Comparison of ENCODE assay signal across 9 cellular contexts in genomic region chr4:10554694-10555093, GRCh38.
DNase-seq lines count a peak whose midpoint lies in the region; ATAC-seq and TF ChIP-seq lines count a peak whose summit lies in the region.
"Had no signal": no experiment of that assay in that cellular context is flagged by ENCODE, and none has a peak within 500 bp of the region (broad histone marks: within the 10 kb centered on the region; RNA-seq: fewer than 3 reads in every experiment).

No MANE protein-coding gene starts in this region.

- ATAC-seq in DND-41 (ENCODE audit: insufficient read depth, low read depth) (peak; percentile 77), GM21526 (IDR thresholded peaks at IDR 0.05; ENCODE audit: low FRiP score, unreplicated experiment) (peak; percentile 83), PC-3 (peak; percentile 54)
- peak; percentile 52 to 74 for ATAC-seq in activated naive CD4-positive, alpha-beta T cell treated with anti-CD3 and anti-CD28 coated beads, Interleukin-2, amount 50 U/mL, for 72 hours

- no peak overlapping the region for H2AFZ ChIP-seq in DND-41 (ENCODE audit: low read depth, low read length)
- H2AFZ ChIP-seq in PC-3 (ENCODE audit: low read length), result no peak overlapping the region

- H4K20me1 ChIP-seq in DND-41 (ENCODE audit: insufficient read depth, low read length) (no peaks in the 10 kb centered on the region), PC-3 (ENCODE audit: low read length) (no peaks in the 10 kb centered on the region)

- TF ChIP-seq EP300 in Ishikawa (IDR thresholded peaks at IDR 0.05; ENCODE audit: borderline replicate concordance), result no peak

- H3K4me2 ChIP-seq in DND-41 (ENCODE audit: insufficient read depth, low read length) (no peak overlapping the region), PC-3 (ENCODE audit: low read length) (no peak overlapping the region)

- TF ChIP-seq RAD21 in Ishikawa (IDR thresholded peaks at IDR 0.05; ENCODE audit: low read depth), result peak; percentile 66

- POLR2A ChIA-PET in PC-3 (lab: Charles Lee; ENCODE audit: unreplicated experiment), result no interaction called here

- H3K9me3 ChIP-seq in DND-41 (ENCODE audit: insufficient read depth, low read length, severe bottlenecking) (no peaks in the 10 kb centered on the region), PC-3 (ENCODE audit: low read length) (no peaks in the 10 kb centered on the region)

- H3K9ac ChIP-seq in DND-41 (ENCODE audit: low read depth, low read length) (no peak overlapping the region), PC-3 (ENCODE audit: low read length) (no peak overlapping the region)

- H3K36me3 ChIP-seq in DND-41 (ENCODE audit: insufficient read depth, low read length) (no peaks in the 10 kb centered on the region), PC-3 (ENCODE audit: low read depth, low read length) (no peaks in the 10 kb centered on the region)

- H3K4me1 ChIP-seq in DND-41 (ENCODE audit: insufficient read depth, low read length), result no peaks in the 10 kb centered on the region
- no peaks in the 10 kb centered on the region for H3K4me1 ChIP-seq in PC-3 (ENCODE audit: insufficient read depth, low read length)

- intact Hi-C loops in PC-3 (cut with micrococcal nuclease), result no loop called here

- TF ChIP-seq CTCF in DND-41 (IDR thresholded peaks at IDR 0.05; ENCODE audit: borderline replicate concordance, extremely low read depth, low read length, poor library complexity, severe bottlenecking) (peak; percentile 87), PC-3 (conservative IDR thresholded peaks at IDR 0.05; ENCODE audit: low read depth, low read length) (peak; percentile 79), glutamatergic neuron (IDR thresholded peaks at IDR 0.05; ENCODE audit: partially characterized antibody, unreplicated experiment) (peak; percentile 81), progenitor cell of endocrine pancreas (IDR thresholded peaks at IDR 0.05; ENCODE audit: unreplicated experiment) (peak; percentile 90)

- no peaks in the 10 kb centered on the region for H3K4me1 Mint-ChIP-seq in glutamatergic neuron (ENCODE audit: low read depth, unreplicated experiment)
- H3K4me1 Mint-ChIP-seq in progenitor cell of endocrine pancreas (ENCODE audit: low read depth), result no peaks in the 10 kb centered on the region

- no peaks in the 10 kb centered on the region for H3K36me3 Mint-ChIP-seq in activated naive CD4-positive, alpha-beta T cell treated with anti-CD3 and anti-CD28 coated beads, Interleukin-2, amount 50 U/mL, for 72 hours
- H3K36me3 Mint-ChIP-seq in glutamatergic neuron (ENCODE audit: unreplicated experiment) (no peaks in the 10 kb centered on the region), progenitor cell of endocrine pancreas (ENCODE audit: insufficient read depth) (no peaks in the 10 kb centered on the region)
- H3K36me3 Mint-ChIP-seq: activated naive CD4-positive, alpha-beta T cell treated with anti-CD3 and anti-CD28 coated beads, Interleukin-2, amount 50 U/mL, for 24 hours had no signal

- DNase-seq in DND-41 (peak; percentile 49), PC-3 (peak; percentile 77), glutamatergic neuron (peak; percentile 48), progenitor cell of endocrine pancreas (ENCODE audit: low spot score, unreplicated experiment) (peak; percentile 36), cortex of kidney (lab: John Stamatoyannopoulos, UW) (no peak)
- DNase-seq in activated naive CD4-positive, alpha-beta T cell treated with anti-CD3 and anti-CD28 coated beads, Interleukin-2, amount 50 U/mL, for 72 hours (ENCODE audit: low spot score in 2 of 2), result peak in 1 of 2 donors; percentile 57

- no peaks in the 10 kb centered on the region for H3K27me3 Mint-ChIP-seq in glutamatergic neuron (ENCODE audit: unreplicated experiment)
- peaks cover 9% of the 10 kb centered on the region for H3K27me3 Mint-ChIP-seq in progenitor cell of endocrine pancreas

- H3K9me3 Mint-ChIP-seq in activated naive CD4-positive, alpha-beta T cell treated with anti-CD3 and anti-CD28 coated beads, Interleukin-2, amount 50 U/mL, for 72 hours, result no peaks in the 10 kb centered on the region
- H3K9me3 Mint-ChIP-seq in glutamatergic neuron (ENCODE audit: unreplicated experiment) (no peaks in the 10 kb centered on the region), progenitor cell of endocrine pancreas (ENCODE audit: low read depth) (no peaks in the 10 kb centered on the region)
- H3K9me3 Mint-ChIP-seq: activated naive CD4-positive, alpha-beta T cell treated with anti-CD3 and anti-CD28 coated beads, Interleukin-2, amount 50 U/mL, for 24 hours had no signal

- H3K4me3 ChIP-seq in DND-41 (ENCODE audit: low read depth in 1 of 2, low read length in 2 of 2) (no peak overlapping the region), PC-3 (ENCODE audit: low read length) (no peak overlapping the region)

- H3K79me2 ChIP-seq in DND-41 (ENCODE audit: insufficient read depth, low read length) (no peaks in the 10 kb centered on the region), PC-3 (ENCODE audit: low read length) (no peaks in the 10 kb centered on the region)

- H3F3A ChIP-seq in PC-3 (ENCODE audit: low read length, unreplicated experiment), result no peaks in the 10 kb centered on the region

- no peak overlapping the region for H3K4me3 Mint-ChIP-seq in glutamatergic neuron (ENCODE audit: unreplicated experiment)
- H3K4me3 Mint-ChIP-seq in progenitor cell of endocrine pancreas (ENCODE audit: low read depth), result no peak overlapping the region
- H3K4me3 Mint-ChIP-seq: activated naive CD4-positive, alpha-beta T cell treated with anti-CD3 and anti-CD28 coated beads, Interleukin-2, amount 50 U/mL, for 24 hours had no signal

- BruUV-seq in PC-3 (replicated peaks; lab: Mats Ljungman, UMichigan), result no TSS peak

- CTCF ChIA-PET in PC-3 (lab: Charles Lee), result no interaction called here

- H3K27ac ChIP-seq in DND-41 (ENCODE audit: low read length) (no peak overlapping the region), PC-3 (ENCODE audit: low read length) (no peak overlapping the region)

- no peak overlapping the region for H3K27ac Mint-ChIP-seq in activated naive CD4-positive, alpha-beta T cell treated with anti-CD3 and anti-CD28 coated beads, Interleukin-2, amount 50 U/mL, for 72 hours
- H3K27ac Mint-ChIP-seq in glutamatergic neuron (ENCODE audit: unreplicated experiment) (no peak overlapping the region), progenitor cell of endocrine pancreas (no peak overlapping the region)
- H3K27ac Mint-ChIP-seq: activated naive CD4-positive, alpha-beta T cell treated with anti-CD3 and anti-CD28 coated beads, Interleukin-2, amount 50 U/mL, for 24 hours had no signal

- no peaks in the 10 kb centered on the region for H3K27me3 ChIP-seq in DND-41 (ENCODE audit: insufficient read depth, low read length, poor library complexity)
- no peaks in the 10 kb centered on the region; the same call in 1 of the 2 replicates for H3K27me3 ChIP-seq in PC-3 (ENCODE audit: low read length)

- no peaks in the 10 kb centered on the region for H3K9me2 ChIP-seq in PC-3 (replicated peaks; ENCODE audit: low read length)

TF ChIP-seq in Ishikawa, 13 proteins besides CTCF, POLR2A, EP300 and RAD21:
- no peak for TF ChIP-seq REST (IDR thresholded peaks at IDR 0.05; ENCODE audit: low read depth)
- TF ChIP-seq TEAD4 (IDR thresholded peaks at IDR 0.05), result no peak
- TF ChIP-seq FOXM1 (IDR thresholded peaks at IDR 0.05; ENCODE audit: borderline replicate concordance, low read depth), result no peak
- TF ChIP-seq CEBPB (IDR thresholded peaks at IDR 0.05), result no peak
- TF ChIP-seq, protein P1, sequence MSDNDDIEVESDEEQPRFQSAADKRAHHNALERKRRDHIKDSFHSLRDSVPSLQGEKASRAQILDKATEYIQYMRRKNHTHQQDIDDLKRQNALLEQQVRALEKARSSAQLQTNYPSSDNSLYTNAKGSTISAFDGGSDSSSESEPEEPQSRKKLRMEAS (IDR thresholded peaks at IDR 0.05), result no peak
- TF ChIP-seq, protein P2, sequence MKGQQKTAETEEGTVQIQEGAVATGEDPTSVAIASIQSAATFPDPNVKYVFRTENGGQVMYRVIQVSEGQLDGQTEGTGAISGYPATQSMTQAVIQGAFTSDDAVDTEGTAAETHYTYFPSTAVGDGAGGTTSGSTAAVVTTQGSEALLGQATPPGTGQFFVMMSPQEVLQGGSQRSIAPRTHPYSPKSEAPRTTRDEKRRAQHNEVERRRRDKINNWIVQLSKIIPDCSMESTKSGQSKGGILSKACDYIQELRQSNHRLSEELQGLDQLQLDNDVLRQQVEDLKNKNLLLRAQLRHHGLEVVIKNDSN (IDR thresholded peaks at IDR 0.05), result no peak
- no peak for TF ChIP-seq TCF12 (IDR thresholded peaks at IDR 0.05; ENCODE audit: low read depth)
- TF ChIP-seq EGR1 (IDR thresholded peaks at IDR 0.05), result no peak
- TF ChIP-seq TAF1 (IDR thresholded peaks at IDR 0.05; ENCODE audit: low read depth), result no peak
- no peak for TF ChIP-seq CREB1 (IDR thresholded peaks at IDR 0.05; ENCODE audit: low read depth)
- no peak for TF ChIP-seq YY1 (IDR thresholded peaks at IDR 0.05; ENCODE audit: low read depth)
